Comparison of ENCODE assay signal across 5 cellular contexts in the genomic region with DNA sequence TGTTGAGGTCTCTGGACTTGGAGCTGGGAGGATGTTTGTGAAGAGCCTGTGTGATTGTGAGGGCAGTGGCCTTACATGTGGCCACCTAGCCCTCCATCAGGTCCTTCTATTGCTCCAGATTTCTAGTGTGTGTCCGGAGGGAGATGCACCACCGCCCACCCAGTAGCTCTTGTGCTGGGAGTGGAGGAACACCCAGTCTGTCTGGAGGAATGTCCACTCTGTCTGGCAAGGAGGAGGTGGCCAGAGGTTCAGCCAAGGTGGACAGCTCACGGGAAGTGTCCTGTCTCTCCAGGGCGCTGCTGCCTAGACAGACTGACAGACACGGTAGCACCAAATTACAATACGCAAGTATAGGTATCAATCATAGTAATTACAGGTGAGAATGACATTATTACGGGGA.
"Had no signal": no experiment of that assay in that cellular context is flagged by ENCODE, and none has a peak within 500 bp of the region (broad histone marks: within the 10 kb centered on the region; RNA-seq: fewer than 3 reads in every experiment).

No MANE protein-coding gene starts in this region.

- DNase-seq: H9, HCEC 1CT, IMR-90 had no signal

- H3K4me1 Mint-ChIP-seq: GM23338, H9 had no signal

- ATAC-seq: GM23338, K562 had no signal

- H3K9me3 Mint-ChIP-seq: GM23338, H9 had no signal

- H3K4me3 Mint-ChIP-seq: GM23338, H9 had no signal

- H3K27ac Mint-ChIP-seq: GM23338, H9 had no signal
